ENCODE assay signal across 7 cellular contexts in genomic region chr16:3046506-3047386, GRCh38. TPM values are rescaled to one million over a fixed set of nuclear protein-coding genes. Genes with fewer than 3 reads are reported as not detected.
DNase-seq lines count a peak whose midpoint lies in the region; ATAC-seq and TF ChIP-seq lines count a peak whose summit lies in the region.

Gene MMP25 (plus strand): TSS chr16:3046561. CDS start chr16:3046918, 357 bp downstream.

- H3K27ac ChIP-seq in HUES64 (ENCODE audit: low read depth, low read length): peak within 1 kb of the TSS; percentile 71; the same call in 1 of the 2 replicates
- peak within 1 kb of the TSS in 4 of 5 donors; percentile 10 to 73 (median 44) for H3K27ac ChIP-seq in stomach

- peak within 1 kb of the TSS; percentile 69 for H3K9ac ChIP-seq in HUES64 (ENCODE audit: low read depth, low read length)

- H3K27me3 ChIP-seq in HUES64 (ENCODE audit: insufficient read depth, low read length) (peaks cover 77% of the 10 kb centered on the region), stomach (peaks cover 19 to 98% (median 71%) of the 10 kb centered on the region in 3 donors)

- H3K4me1 Mint-ChIP-seq in activated naive CD8-positive, alpha-beta T cell treated with anti-CD3 and anti-CD28 coated beads for 36 hours: peaks cover 19% of the 10 kb centered on the region

- no peak for TF ChIP-seq POLR2A in stomach (IDR thresholded peaks at IDR 0.05)

- no peak for TF ChIP-seq EP300 in stomach (IDR thresholded peaks at IDR 0.05)

- H3K36me3 Mint-ChIP-seq in activated naive CD8-positive, alpha-beta T cell treated with anti-CD3 and anti-CD28 coated beads for 36 hours: no peaks in the 10 kb centered on the region

- H3K36me3 ChIP-seq in HUES64 (ENCODE audit: insufficient read depth, low read length): no peaks in the 10 kb centered on the region
- H3K36me3 ChIP-seq in stomach: no peaks in the 10 kb centered on the region

- DNase-seq in activated naive CD8-positive, alpha-beta T cell treated with anti-CD3 and anti-CD28 coated beads for 36 hours: no peak
- DNase-seq in iPS-NIHi11 (ENCODE audit: low spot score) (peak; percentile 60), stomach (no peak), NCI-H1694 (lab: John Stamatoyannopoulos, UW) (no peak), DMS79 (lab: John Stamatoyannopoulos, UW) (no peak)

- H3K4me3 ChIP-seq in HUES64 (ENCODE audit: low read length): peak within 1 kb of the TSS; percentile 82
- peak within 1 kb of the TSS; percentile 46 to 69 (median 52) for H3K4me3 ChIP-seq in stomach

- no peak for TF ChIP-seq CTCF in stomach (IDR thresholded peaks at IDR 0.05)

- peaks cover 57% of the 10 kb centered on the region for H3K27me3 Mint-ChIP-seq in activated naive CD8-positive, alpha-beta T cell treated with anti-CD3 and anti-CD28 coated beads for 36 hours

- intact Hi-C loops in stomach (cut with DNase I; ENCODE audit: low total_unique reads): no loop called here

- peak within 1 kb of the TSS; percentile 73 for H3K4me3 Mint-ChIP-seq in activated naive CD8-positive, alpha-beta T cell treated with anti-CD3 and anti-CD28 coated beads for 36 hours

- no peak for ATAC-seq in HG03039 (IDR thresholded peaks at IDR 0.05; ENCODE audit: unreplicated experiment)

- H3K9me3 ChIP-seq in HUES64 (ENCODE audit: insufficient read depth, low read depth, low read length): no peaks in the 10 kb centered on the region
- no peaks in the 10 kb centered on the region for H3K9me3 ChIP-seq in stomach

- H3K4me1 ChIP-seq in HUES64 (ENCODE audit: insufficient read depth, low read length) (no peaks in the 10 kb centered on the region), stomach (peaks cover 23 to 27% (median 25%) of the 10 kb centered on the region in 4 donors)

- WGBS in HUES64: 1% methylated on average over 75 of the region's 75 CpGs
- 1 to 3% (median 2%) methylated on average over 12 to 74 of the region's 75 CpGs for WGBS in stomach, 5 donors

- H3K9me3 Mint-ChIP-seq in activated naive CD8-positive, alpha-beta T cell treated with anti-CD3 and anti-CD28 coated beads for 36 hours: no peaks in the 10 kb centered on the region

- H3K27ac Mint-ChIP-seq in activated naive CD8-positive, alpha-beta T cell treated with anti-CD3 and anti-CD28 coated beads for 36 hours: no peak within 1 kb of the TSS

RNA-seq across cellular contexts. Expression of gene MMP25, which starts in this region (rescaled TPM):
- 8.3 TPM for polyA plus RNA-seq in HUES64 (2013, experiment 1 of 2)
- 8.9 TPM for polyA plus RNA-seq in HUES64 (2013, experiment 2 of 2)
- total RNA-seq in activated naive CD8-positive, alpha-beta T cell treated with anti-CD3 and anti-CD28 coated beads for 36 hours: 1 to 10 TPM in 1 of 2 experiments, under 1 TPM in 1; 0.99 to 1.6 TPM
- total RNA-seq in stomach: 1 to 10 TPM in 2 of 5 donors, not detected in 3; 1.1 to 1.6 TPM
- polyA plus RNA-seq in stomach: 1 to 10 TPM in 1 of 3 donors, under 1 TPM in 2; 0.48 to 2.9 (median 0.61) TPM
